8 cellular contexts compared by ENCODE assay signal in genomic region chr17:39730095-39730921, GRCh38. TPM values are rescaled to one million over a fixed set of nuclear protein-coding genes. Genes with fewer than 3 reads are reported as not detected.
DNase-seq lines count a peak whose midpoint lies in the region; ATAC-seq and TF ChIP-seq lines count a peak whose summit lies in the region.

TSS of gene MIEN1 (minus strand) at chr17:39730532. CDS start at chr17:39730495, 37 bp downstream.

- peak within 1 kb of the TSS; percentile 95 for H3K4me2 ChIP-seq in GM23248 (ENCODE audit: unreplicated experiment)
- H3K4me2 ChIP-seq in neural cell (ENCODE audit: low read length) = peak within 1 kb of the TSS; percentile 94

- peak; percentile 81 for ATAC-seq in RWPE2 (ENCODE audit: low read depth)

- H3K9me2 ChIP-seq in GM23248 (ENCODE audit: insufficient read depth) (no peaks in the 10 kb centered on the region), neural cell (ENCODE audit: insufficient read depth, low read length) (no peaks in the 10 kb centered on the region)

- peak in 1 of 4 donors; percentile 47 for TF ChIP-seq POLR2A in stomach (IDR thresholded peaks at IDR 0.05)

- H2AFZ ChIP-seq in GM23248 (peak within 1 kb of the TSS; percentile 91), neural cell (ENCODE audit: low read depth, low read length) (peak within 1 kb of the TSS; percentile 85)

- H3F3A ChIP-seq in GM23248 (ENCODE audit: insufficient read depth) (no peaks in the 10 kb centered on the region), neural cell (ENCODE audit: insufficient read depth, low read length, poor library complexity, severe bottlenecking) (no peaks in the 10 kb centered on the region)

- H3K36me3 ChIP-seq in GM23248 (ENCODE audit: low read depth) (no peaks in the 10 kb centered on the region), RWPE2 (ENCODE audit: low read depth) (peaks cover 29% of the 10 kb centered on the region), neural cell (ENCODE audit: insufficient read depth, low read length) (no peaks in the 10 kb centered on the region), stomach (peaks cover 19 to 41% (median 38%) of the 10 kb centered on the region in 4 donors)

- H3K79me2 ChIP-seq in GM23248 (ENCODE audit: insufficient read depth) (no peaks in the 10 kb centered on the region), neural cell (replicated peaks; ENCODE audit: insufficient read depth, low read length) (no peaks in the 10 kb centered on the region)

- intact Hi-C loops in stomach (cut with DNase I; ENCODE audit: low total_unique reads) = no loop called here

- no peaks in the 10 kb centered on the region for H3K27me3 ChIP-seq in GM23248 (replicated peaks; ENCODE audit: insufficient read depth)
- H3K27me3 ChIP-seq in RWPE2 (ENCODE audit: insufficient read depth, poor library complexity, severe bottlenecking) = no peaks in the 10 kb centered on the region
- H3K27me3 ChIP-seq in neural cell (ENCODE audit: insufficient read depth, low read depth, low read length) = no peaks in the 10 kb centered on the region
- H3K27me3 ChIP-seq in stomach = no peaks in the 10 kb centered on the region

- H4K20me1 ChIP-seq in GM23248 (ENCODE audit: insufficient read depth) = no peaks in the 10 kb centered on the region
- no peaks in the 10 kb centered on the region for H4K20me1 ChIP-seq in neural cell (ENCODE audit: insufficient read depth)

- H3K4me1 ChIP-seq in GM23248 (ENCODE audit: insufficient read depth) (no peaks in the 10 kb centered on the region), RWPE2 (ENCODE audit: insufficient read depth, poor library complexity, severe bottlenecking) (no peaks in the 10 kb centered on the region), stomach (peaks cover 10 to 36% (median 23%) of the 10 kb centered on the region in 4 donors)

- 2 to 3% methylated on average over 46 to 54 of the region's 65 CpGs for WGBS in GM23248 (ENCODE audit: low coverage in 1 of 2, low lambda C conversion rate in 2 of 2, missing lambda C conversion rate in 2 of 2), 2 experiments
- WGBS in stomach, 5 donors = 0 to 1% (median 1%) methylated on average over 24 to 65 of the region's 65 CpGs

- TF ChIP-seq EP300 in neural cell (conservative IDR thresholded peaks at IDR 0.05; ENCODE audit: poor library complexity, severe bottlenecking) (peak; percentile 39), stomach (IDR thresholded peaks at IDR 0.05) (no peak)

- H3K9me3 ChIP-seq in GM23248 (ENCODE audit: low read depth) = no peaks in the 10 kb centered on the region
- no peaks in the 10 kb centered on the region for H3K9me3 ChIP-seq in RWPE2 (ENCODE audit: severe bottlenecking)
- no peaks in the 10 kb centered on the region for H3K9me3 ChIP-seq in neural cell (ENCODE audit: low read length)
- no peaks in the 10 kb centered on the region for H3K9me3 ChIP-seq in stomach

- DNase-seq in EH (ENCODE audit: low read depth) (peak; percentile 82), GM23248 (peak; percentile 92), LHCN-M2 (ENCODE audit: low read depth) (peak; percentile 74), RWPE2 (ENCODE audit: low spot score) (no peak), fibroblast of the aortic adventitia (ENCODE audit: low read depth) (peak; percentile 77), stomach (peak; percentile 95)
- peak; percentile 93 for DNase-seq in activated effector memory CD4-positive, alpha-beta T cell treated with Interleukin-2 at 50 U/mL for 16 hours

- H3K4me3 ChIP-seq in GM23248 (peak within 1 kb of the TSS; percentile 89), RWPE2 (ENCODE audit: severe bottlenecking) (peak within 1 kb of the TSS; percentile 95), fibroblast of the aortic adventitia (ENCODE audit: low read depth, low read length) (peak within 1 kb of the TSS; percentile 90), neural cell (ENCODE audit: low read length) (peak within 1 kb of the TSS; percentile 96), stomach (peak within 1 kb of the TSS; percentile 65 to 94 (median 67))

- in situ Hi-C loops in GM23248 (cut with MboI) = no loop called here

- TF ChIP-seq RAD21 in neural cell (conservative IDR thresholded peaks at IDR 0.05) = peak; percentile 54

- H3K9ac ChIP-seq in GM23248 (peak within 1 kb of the TSS; percentile 83), neural cell (ENCODE audit: low read length) (peak within 1 kb of the TSS; percentile 87)

- H3K27ac ChIP-seq in GM23248 (peak within 1 kb of the TSS; percentile 20; the same call in 1 of the 2 replicates), RWPE2 (ENCODE audit: poor library complexity, severe bottlenecking) (peak within 1 kb of the TSS; percentile 25), neural cell (ENCODE audit: low read length) (peak within 1 kb of the TSS; percentile 49), stomach (peak within 1 kb of the TSS; percentile 92 to 97 (median 95))

- peak; percentile 96 for TF ChIP-seq CTCF in RWPE2 (IDR thresholded peaks at IDR 0.05; ENCODE audit: poor library complexity, severe bottlenecking)
- peak; percentile 80 for TF ChIP-seq CTCF in fibroblast of the aortic adventitia (IDR thresholded peaks at IDR 0.05; ENCODE audit: insufficient read depth, low read length)
- TF ChIP-seq CTCF in neural cell (IDR thresholded peaks at IDR 0.05; ENCODE audit: poor library complexity, severe bottlenecking) = peak; percentile 93
- peak in 5 of 7 experiments; percentile 80 to 93 (median 88) for TF ChIP-seq CTCF in stomach (IDR thresholded peaks at IDR 0.05)

TF ChIP-seq in neural cell, 6 proteins besides CTCF, POLR2A, EP300 and RAD21:
- peak; percentile 94 for TF ChIP-seq POLR2AphosphoS5 (IDR thresholded peaks at IDR 0.05)
- TF ChIP-seq EZH2 (IDR thresholded peaks at IDR 0.05; ENCODE audit: borderline replicate concordance, insufficient read depth, low read length, poor library complexity, severe bottlenecking) = no peak
- TF ChIP-seq MXI1 (conservative IDR thresholded peaks at IDR 0.05; ENCODE audit: poor library complexity, severe bottlenecking) = peak; percentile 71
- TF ChIP-seq SMC3 (conservative IDR thresholded peaks at IDR 0.05; ENCODE audit: poor library complexity) = peak; percentile 68
- TF ChIP-seq REST (IDR thresholded peaks at IDR 0.05; ENCODE audit: borderline replicate concordance) = no peak
- TF ChIP-seq TAF1 (IDR thresholded peaks at IDR 0.05; ENCODE audit: low read depth) = no peak

RNA-seq across cellular contexts. Expression of gene MIEN1, which starts in this region (rescaled TPM):
- 33.6 and 37.1 TPM in 2 replicates for total RNA-seq in GM23248 (2014; rRNA removed; shearing (Covaris generic))
- polyA plus RNA-seq in GM23248 (2016; fragmentation: Nextera tagmentation; extraction: Ambion mirVana) = 85.4 and 88.4 TPM in 2 replicates
- 68.3 and 71.0 TPM in 2 replicates for total RNA-seq in LHCN-M2 (2014; rRNA removed)
- polyA plus RNA-seq in LHCN-M2 (2012) = 122 TPM
- 33.1 and 76.0 TPM in 2 replicates for total RNA-seq in fibroblast of the aortic adventitia (ENCODE audit: low replicate concordance)
- 104 and 106 TPM in 2 replicates for polyA plus RNA-seq in neural cell
- polyA minus RNA-seq in neural cell = 23.6 and 24.3 TPM in 2 replicates
- 100 to 1,000 TPM in 2 of 5 donors, 10 to 100 TPM in 2, 1 to 10 TPM in 1; 9.3 to 312 (median 25.9) TPM for total RNA-seq in stomach
- 100 to 1,000 TPM; 106 to 134 (median 132) TPM for polyA plus RNA-seq in stomach

Comparison
In these comparisons a context has a peak if more than half of its experiments do, and no peak if none do; other contexts are left out.
1. H3K27ac ChIP-seq: peak in every context shown above with its lines; median percentile 95 in stomach; 49 in neural cell; 25 in RWPE2; 20 in GM23248.